ENCODE assay signal across 1 cellular context in the genomic region with DNA sequence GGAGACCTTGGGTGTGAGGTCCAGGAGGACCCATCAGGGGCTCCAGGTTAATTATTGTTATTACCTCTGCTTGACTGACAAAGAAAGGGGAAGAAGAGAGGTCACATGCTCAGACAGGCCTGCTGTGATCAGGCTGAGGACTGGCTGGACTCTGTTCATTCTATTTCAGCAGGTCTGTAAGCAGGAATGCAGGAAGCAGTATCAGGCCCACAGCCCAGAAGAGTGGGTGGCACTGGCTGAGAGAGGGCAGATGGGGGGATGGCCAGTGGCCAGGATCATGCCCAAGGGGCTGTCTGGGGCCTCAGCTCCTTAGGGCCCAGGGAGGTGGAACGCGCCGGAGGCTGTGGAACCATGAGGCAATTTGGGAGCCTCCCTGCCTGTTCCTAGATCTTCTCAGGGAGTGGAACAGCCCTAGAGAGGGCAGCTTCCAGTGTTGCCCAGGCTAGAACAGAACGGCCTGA.
A peak's percentile ranks its signal among the peaks of the same experiment; 100 is the strongest.
TF ChIP-seq lines count a peak whose summit lies in the region.

No MANE protein-coding gene starts in this region.

TF ChIP-seq in HepG2, 621 proteins besides CTCF, POLR2A, EP300 and RAD21 (continued from another document and continues in another):
- TF ChIP-seq, protein P1, sequence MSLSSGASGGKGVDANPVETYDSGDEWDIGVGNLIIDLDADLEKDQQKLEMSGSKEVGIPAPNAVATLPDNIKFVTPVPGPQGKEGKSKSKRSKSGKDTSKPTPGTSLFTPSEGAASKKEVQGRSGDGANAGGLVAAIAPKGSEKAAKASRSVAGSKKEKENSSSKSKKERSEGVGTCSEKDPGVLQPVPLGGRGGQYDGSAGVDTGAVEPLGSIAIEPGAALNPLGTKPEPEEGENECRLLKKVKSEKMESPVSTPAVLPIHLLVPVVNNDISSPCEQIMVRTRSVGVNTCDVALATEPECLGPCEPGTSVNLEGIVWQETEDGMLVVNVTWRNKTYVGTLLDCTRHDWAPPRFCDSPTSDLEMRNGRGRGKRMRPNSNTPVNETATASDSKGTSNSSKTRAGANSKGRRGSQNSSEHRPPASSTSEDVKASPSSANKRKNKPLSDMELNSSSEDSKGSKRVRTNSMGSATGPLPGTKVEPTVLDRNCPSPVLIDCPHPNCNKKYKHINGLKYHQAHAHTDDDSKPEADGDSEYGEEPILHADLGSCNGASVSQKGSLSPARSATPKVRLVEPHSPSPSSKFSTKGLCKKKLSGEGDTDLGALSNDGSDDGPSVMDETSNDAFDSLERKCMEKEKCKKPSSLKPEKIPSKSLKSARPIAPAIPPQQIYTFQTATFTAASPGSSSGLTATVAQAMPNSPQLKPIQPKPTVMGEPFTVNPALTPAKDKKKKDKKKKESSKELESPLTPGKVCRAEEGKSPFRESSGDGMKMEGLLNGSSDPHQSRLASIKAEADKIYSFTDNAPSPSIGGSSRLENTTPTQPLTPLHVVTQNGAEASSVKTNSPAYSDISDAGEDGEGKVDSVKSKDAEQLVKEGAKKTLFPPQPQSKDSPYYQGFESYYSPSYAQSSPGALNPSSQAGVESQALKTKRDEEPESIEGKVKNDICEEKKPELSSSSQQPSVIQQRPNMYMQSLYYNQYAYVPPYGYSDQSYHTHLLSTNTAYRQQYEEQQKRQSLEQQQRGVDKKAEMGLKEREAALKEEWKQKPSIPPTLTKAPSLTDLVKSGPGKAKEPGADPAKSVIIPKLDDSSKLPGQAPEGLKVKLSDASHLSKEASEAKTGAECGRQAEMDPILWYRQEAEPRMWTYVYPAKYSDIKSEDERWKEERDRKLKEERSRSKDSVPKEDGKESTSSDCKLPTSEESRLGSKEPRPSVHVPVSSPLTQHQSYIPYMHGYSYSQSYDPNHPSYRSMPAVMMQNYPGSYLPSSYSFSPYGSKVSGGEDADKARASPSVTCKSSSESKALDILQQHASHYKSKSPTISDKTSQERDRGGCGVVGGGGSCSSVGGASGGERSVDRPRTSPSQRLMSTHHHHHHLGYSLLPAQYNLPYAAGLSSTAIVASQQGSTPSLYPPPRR (CRISPR knock-in tag; IDR thresholded peaks at IDR 0.05; ENCODE audit: borderline replicate concordance): no peak
- TF ChIP-seq, protein P2, sequence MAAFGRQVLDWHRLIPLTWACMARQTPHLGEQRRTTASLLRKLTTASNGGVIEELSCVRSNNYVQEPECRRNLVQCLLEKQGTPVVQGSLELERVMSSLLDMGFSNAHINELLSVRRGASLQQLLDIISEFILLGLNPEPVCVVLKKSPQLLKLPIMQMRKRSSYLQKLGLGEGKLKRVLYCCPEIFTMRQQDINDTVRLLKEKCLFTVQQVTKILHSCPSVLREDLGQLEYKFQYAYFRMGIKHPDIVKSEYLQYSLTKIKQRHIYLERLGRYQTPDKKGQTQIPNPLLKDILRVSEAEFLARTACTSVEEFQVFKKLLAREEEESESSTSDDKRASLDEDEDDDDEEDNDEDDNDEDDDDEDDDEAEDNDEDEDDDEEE (CRISPR knock-in tag; IDR thresholded peaks at IDR 0.05): no peak
- TF ChIP-seq ZNF737 (CRISPR knock-in tag; IDR thresholded peaks at IDR 0.05; ENCODE audit: borderline replicate concordance) (no peak), MAFK (conservative IDR thresholded peaks at IDR 0.05 in 1 of 2, IDR thresholded peaks at IDR 0.05 in 1 of 2; ENCODE audit: low read length in 2 of 2) (no peak), POLR2AphosphoS2 (IDR thresholded peaks at IDR 0.05; ENCODE audit: low read depth, low read length) (no peak), TAF15 (IDR thresholded peaks at IDR 0.05; ENCODE audit: low read depth, low read length, poor library complexity, severe bottlenecking) (no peak), PAWR (CRISPR knock-in tag; IDR thresholded peaks at IDR 0.05; ENCODE audit: borderline replicate concordance) (no peak), MXI1 (IDR thresholded peaks at IDR 0.05; ENCODE audit: borderline replicate concordance, low read depth, low read length) (no peak), FOXC1 (CRISPR knock-in tag; IDR thresholded peaks at IDR 0.05; ENCODE audit: borderline replicate concordance) (peak; percentile 42; the same call in 1 of the 2 replicates), REPIN1 (CRISPR knock-in tag; IDR thresholded peaks at IDR 0.05; ENCODE audit: borderline replicate concordance, low read depth) (peak; percentile 63; the same call in 1 of the 2 replicates), PCBP1 (IDR thresholded peaks at IDR 0.05; ENCODE audit: borderline replicate concordance, low read depth, low read length) (no peak), ZNF678 (CRISPR knock-in tag; IDR thresholded peaks at IDR 0.05) (no peak), PRPF4 (IDR thresholded peaks at IDR 0.05; ENCODE audit: low read depth, low read length, poor library complexity, severe bottlenecking) (no peak), CBFB (CRISPR knock-in tag; IDR thresholded peaks at IDR 0.05) (no peak; the same call in 1 of the 2 replicates), CCAR2 (optimal IDR thresholded peaks at IDR 0.05; ENCODE audit: low read depth, low read length) (no peak), ZC3H13 (CRISPR knock-in tag; IDR thresholded peaks at IDR 0.05) (no peak), HNF4A (CRISPR knock-in tag; IDR thresholded peaks at IDR 0.05) (peak; percentile 75), NONO (IDR thresholded peaks at IDR 0.05) (no peak), NONO (CRISPR knock-in tag; conservative IDR thresholded peaks at IDR 0.05) (0 out of 2 replicates have a peak, but pooled peaks have one; percentile 16), TEAD3 (CRISPR knock-in tag; optimal IDR thresholded peaks at IDR 0.05; ENCODE audit: borderline replicate concordance) (peak; percentile 91), NFKB2 (CRISPR knock-in tag; IDR thresholded peaks at IDR 0.05; ENCODE audit: borderline replicate concordance) (no peak), ARNT2 (CRISPR knock-in tag; IDR thresholded peaks at IDR 0.05; ENCODE audit: low read depth) (no peak), ISX (CRISPR knock-in tag; conservative IDR thresholded peaks at IDR 0.05) (no peak), TBX2 (CRISPR knock-in tag; IDR thresholded peaks at IDR 0.05; ENCODE audit: borderline replicate concordance) (peak; percentile 85), GABPA (IDR thresholded peaks at IDR 0.05; ENCODE audit: low read depth, low read length) (no peak), GABPA (CRISPR knock-in tag; IDR thresholded peaks at IDR 0.05; ENCODE audit: low read depth) (no peak), SP140L (CRISPR knock-in tag; IDR thresholded peaks at IDR 0.05; ENCODE audit: borderline replicate concordance) (no peak), CREB1 (IDR thresholded peaks at IDR 0.05) (no peak), CREB1 (CRISPR knock-in tag; IDR thresholded peaks at IDR 0.05) (no peak), ZNF10 (CRISPR knock-in tag; IDR thresholded peaks at IDR 0.05; ENCODE audit: borderline replicate concordance, low read depth) (no peak), TEAD2 (CRISPR knock-in tag; IDR thresholded peaks at IDR 0.05) (no peak), PHF20 (CRISPR knock-in tag; IDR thresholded peaks at IDR 0.05) (no peak; the same call in 1 of the 2 replicates), FOXM1 (CRISPR knock-in tag; IDR thresholded peaks at IDR 0.05) (no peak), ZNF549 (CRISPR knock-in tag; IDR thresholded peaks at IDR 0.05) (no peak), ZNF552 (CRISPR knock-in tag; IDR thresholded peaks at IDR 0.05; ENCODE audit: borderline replicate concordance) (no peak), NR2F1 (CRISPR knock-in tag; IDR thresholded peaks at IDR 0.05) (no peak), AGO2 (optimal IDR thresholded peaks at IDR 0.05; ENCODE audit: low read depth, low read length) (no peak), PLRG1 (conservative IDR thresholded peaks at IDR 0.05) (no peak), ZNF839 (CRISPR knock-in tag; IDR thresholded peaks at IDR 0.05; ENCODE audit: borderline replicate concordance) (no peak), ZNF451 (CRISPR knock-in tag; IDR thresholded peaks at IDR 0.05) (no peak), SOX5 (CRISPR knock-in tag; IDR thresholded peaks at IDR 0.05; ENCODE audit: borderline replicate concordance) (peak; percentile 71; the same call in 1 of the 2 replicates), ZNF709 (CRISPR knock-in tag; IDR thresholded peaks at IDR 0.05) (no peak), SP5 (CRISPR knock-in tag; IDR thresholded peaks at IDR 0.05; ENCODE audit: borderline replicate concordance, low read depth) (no peak), YEATS2 (CRISPR knock-in tag; IDR thresholded peaks at IDR 0.05; ENCODE audit: borderline replicate concordance) (no peak; the same call in 1 of the 2 replicates)
- TF ChIP-seq, protein P3, sequence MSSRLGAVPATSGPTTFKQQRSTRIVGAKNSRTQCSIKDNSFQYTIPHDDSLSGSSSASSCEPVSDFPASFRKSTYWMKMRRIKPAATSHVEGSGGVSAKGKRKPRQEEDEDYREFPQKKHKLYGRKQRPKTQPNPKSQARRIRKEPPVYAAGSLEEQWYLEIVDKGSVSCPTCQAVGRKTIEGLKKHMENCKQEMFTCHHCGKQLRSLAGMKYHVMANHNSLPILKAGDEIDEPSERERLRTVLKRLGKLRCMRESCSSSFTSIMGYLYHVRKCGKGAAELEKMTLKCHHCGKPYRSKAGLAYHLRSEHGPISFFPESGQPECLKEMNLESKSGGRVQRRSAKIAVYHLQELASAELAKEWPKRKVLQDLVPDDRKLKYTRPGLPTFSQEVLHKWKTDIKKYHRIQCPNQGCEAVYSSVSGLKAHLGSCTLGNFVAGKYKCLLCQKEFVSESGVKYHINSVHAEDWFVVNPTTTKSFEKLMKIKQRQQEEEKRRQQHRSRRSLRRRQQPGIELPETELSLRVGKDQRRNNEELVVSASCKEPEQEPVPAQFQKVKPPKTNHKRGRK (CRISPR knock-in tag; IDR thresholded peaks at IDR 0.05): no peak
- TF ChIP-seq, protein P4, sequence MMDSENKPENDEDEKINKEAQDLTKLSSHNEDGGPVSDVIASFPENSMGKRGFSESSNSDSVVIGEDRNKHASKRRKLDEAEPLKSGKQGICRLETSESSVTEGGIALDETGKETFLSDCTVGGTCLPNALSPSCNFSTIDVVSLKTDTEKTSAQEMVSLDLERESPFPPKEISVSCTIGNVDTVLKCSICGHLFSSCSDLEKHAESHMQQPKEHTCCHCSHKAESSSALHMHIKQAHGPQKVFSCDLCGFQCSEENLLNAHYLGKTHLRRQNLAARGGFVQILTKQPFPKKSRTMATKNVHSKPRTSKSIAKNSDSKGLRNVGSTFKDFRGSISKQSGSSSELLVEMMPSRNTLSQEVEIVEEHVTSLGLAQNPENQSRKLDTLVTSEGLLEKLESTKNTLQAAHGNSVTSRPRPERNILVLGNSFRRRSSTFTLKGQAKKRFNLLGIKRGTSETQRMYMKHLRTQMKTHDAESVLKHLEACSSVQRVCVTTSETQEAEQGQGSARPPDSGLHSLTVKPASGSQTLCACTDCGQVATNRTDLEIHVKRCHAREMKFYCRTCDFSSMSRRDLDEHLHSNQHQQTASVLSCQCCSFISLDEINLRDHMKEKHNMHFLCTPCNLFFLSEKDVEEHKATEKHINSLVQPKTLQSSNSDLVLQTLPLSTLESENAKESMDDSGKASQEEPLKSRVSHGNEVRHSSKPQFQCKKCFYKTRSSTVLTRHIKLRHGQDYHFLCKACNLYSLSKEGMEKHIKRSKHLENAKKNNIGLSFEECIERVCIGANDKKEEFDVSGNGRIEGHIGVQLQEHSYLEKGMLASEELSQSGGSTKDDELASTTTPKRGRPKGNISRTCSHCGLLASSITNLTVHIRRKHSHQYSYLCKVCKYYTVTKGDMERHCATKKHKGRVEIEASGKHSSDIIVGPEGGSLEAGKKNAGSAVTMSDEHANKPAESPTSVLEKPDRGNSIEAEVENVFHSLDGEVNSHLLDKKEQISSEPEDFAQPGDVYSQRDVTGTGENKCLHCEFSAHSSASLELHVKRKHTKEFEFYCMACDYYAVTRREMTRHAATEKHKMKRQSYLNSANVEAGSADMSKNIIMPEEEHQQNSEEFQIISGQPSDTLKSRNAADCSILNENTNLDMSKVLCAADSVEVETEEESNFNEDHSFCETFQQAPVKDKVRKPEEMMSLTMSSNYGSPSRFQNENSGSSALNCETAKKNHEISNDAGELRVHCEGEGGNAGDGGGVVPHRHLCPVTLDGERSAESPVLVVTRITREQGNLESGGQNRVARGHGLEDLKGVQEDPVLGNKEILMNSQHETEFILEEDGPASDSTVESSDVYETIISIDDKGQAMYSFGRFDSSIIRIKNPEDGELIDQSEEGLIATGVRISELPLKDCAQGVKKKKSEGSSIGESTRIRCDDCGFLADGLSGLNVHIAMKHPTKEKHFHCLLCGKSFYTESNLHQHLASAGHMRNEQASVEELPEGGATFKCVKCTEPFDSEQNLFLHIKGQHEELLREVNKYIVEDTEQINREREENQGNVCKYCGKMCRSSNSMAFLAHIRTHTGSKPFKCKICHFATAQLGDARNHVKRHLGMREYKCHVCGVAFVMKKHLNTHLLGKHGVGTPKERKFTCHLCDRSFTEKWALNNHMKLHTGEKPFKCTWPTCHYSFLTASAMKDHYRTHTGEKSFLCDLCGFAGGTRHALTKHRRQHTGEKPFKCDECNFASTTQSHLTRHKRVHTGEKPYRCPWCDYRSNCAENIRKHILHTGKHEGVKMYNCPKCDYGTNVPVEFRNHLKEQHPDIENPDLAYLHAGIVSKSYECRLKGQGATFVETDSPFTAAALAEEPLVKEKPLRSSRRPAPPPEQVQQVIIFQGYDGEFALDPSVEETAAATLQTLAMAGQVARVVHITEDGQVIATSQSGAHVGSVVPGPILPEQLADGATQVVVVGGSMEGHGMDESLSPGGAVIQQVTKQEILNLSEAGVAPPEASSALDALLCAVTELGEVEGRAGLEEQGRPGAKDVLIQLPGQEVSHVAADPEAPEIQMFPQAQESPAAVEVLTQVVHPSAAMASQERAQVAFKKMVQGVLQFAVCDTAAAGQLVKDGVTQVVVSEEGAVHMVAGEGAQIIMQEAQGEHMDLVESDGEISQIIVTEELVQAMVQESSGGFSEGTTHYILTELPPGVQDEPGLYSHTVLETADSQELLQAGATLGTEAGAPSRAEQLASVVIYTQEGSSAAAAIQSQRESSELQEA (CRISPR knock-in tag; IDR thresholded peaks at IDR 0.05; ENCODE audit: not compliant biosample characterization): no peak
- TF ChIP-seq, protein P5, sequence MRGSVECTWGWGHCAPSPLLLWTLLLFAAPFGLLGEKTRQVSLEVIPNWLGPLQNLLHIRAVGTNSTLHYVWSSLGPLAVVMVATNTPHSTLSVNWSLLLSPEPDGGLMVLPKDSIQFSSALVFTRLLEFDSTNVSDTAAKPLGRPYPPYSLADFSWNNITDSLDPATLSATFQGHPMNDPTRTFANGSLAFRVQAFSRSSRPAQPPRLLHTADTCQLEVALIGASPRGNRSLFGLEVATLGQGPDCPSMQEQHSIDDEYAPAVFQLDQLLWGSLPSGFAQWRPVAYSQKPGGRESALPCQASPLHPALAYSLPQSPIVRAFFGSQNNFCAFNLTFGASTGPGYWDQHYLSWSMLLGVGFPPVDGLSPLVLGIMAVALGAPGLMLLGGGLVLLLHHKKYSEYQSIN (CRISPR knock-in tag; IDR thresholded peaks at IDR 0.05; ENCODE audit: borderline replicate concordance): no peak
- TF ChIP-seq, protein P6, sequence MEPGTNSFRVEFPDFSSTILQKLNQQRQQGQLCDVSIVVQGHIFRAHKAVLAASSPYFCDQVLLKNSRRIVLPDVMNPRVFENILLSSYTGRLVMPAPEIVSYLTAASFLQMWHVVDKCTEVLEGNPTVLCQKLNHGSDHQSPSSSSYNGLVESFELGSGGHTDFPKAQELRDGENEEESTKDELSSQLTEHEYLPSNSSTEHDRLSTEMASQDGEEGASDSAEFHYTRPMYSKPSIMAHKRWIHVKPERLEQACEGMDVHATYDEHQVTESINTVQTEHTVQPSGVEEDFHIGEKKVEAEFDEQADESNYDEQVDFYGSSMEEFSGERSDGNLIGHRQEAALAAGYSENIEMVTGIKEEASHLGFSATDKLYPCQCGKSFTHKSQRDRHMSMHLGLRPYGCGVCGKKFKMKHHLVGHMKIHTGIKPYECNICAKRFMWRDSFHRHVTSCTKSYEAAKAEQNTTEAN (CRISPR knock-in tag; conservative IDR thresholded peaks at IDR 0.05): 0 out of 2 replicates have a peak, but pooled peaks have one; percentile 41
